Comparison of ENCODE assay signal across 22 cellular contexts in the genomic region with DNA sequence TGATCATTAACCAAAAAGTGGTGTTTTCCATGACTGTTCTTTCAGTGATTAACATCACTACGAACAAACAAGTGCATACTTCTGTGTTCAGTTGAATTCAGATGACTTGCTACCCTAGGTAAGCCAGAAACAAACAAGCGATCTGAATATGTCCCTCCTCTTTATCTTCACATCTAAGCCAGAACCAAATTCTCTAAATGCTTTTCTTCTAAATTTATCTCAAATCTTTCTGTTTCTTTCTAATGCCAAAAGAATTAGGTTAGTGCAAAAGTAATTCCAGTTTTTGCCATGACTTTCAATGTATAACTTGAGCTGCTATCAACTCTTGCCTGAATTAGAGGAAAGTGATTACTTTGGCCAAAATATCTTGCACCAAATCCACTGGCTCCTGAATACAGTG.
DNase-seq lines count a peak whose midpoint lies in the region; TF ChIP-seq lines count a peak whose summit lies in the region.
"Had no signal": no experiment of that assay in that cellular context is flagged by ENCODE, and none has a peak within 500 bp of the region (broad histone marks: within the 10 kb centered on the region; RNA-seq: fewer than 3 reads in every experiment).

No MANE protein-coding gene starts in this region.

- H3K14ac ChIP-seq in trophoblast cell (ENCODE audit: low read length), result no peak overlapping the region

- peaks cover 16% of the 10 kb centered on the region for H3K4me1 ChIP-seq in Loucy (ENCODE audit: insufficient read depth, low read length, poor library complexity, severe bottlenecking)
- H3K4me1 ChIP-seq in hepatocyte (ENCODE audit: insufficient read depth), result no peaks in the 10 kb centered on the region
- peaks cover 2 to 6% of the 10 kb centered on the region in 2 experiments for H3K4me1 ChIP-seq in trophoblast cell (ENCODE audit: control insufficient read depth in 1 of 2, insufficient read depth in 2 of 2, low read length in 2 of 2)
- H3K4me1 ChIP-seq: BLaER1 had no signal

- no peak overlapping the region for H3K4me2 ChIP-seq in Loucy (ENCODE audit: low read depth, low read length, poor library complexity, severe bottlenecking)
- H3K4me2 ChIP-seq in hepatocyte, result peak overlapping the region; percentile 61
- no peak overlapping the region for H3K4me2 ChIP-seq in trophoblast cell (ENCODE audit: low read length)
- H3K4me2 ChIP-seq: BLaER1 had no signal

- TF ChIP-seq CTCF in Loucy (conservative IDR thresholded peaks at IDR 0.05; ENCODE audit: low read length), result no peak
- no peak for TF ChIP-seq CTCF in hepatocyte (IDR thresholded peaks at IDR 0.05; ENCODE audit: poor library complexity)

- peaks cover 3% of the 10 kb centered on the region for H3K79me1 ChIP-seq in trophoblast cell (ENCODE audit: low read length)

- no peak overlapping the region for H4K12ac ChIP-seq in trophoblast cell (ENCODE audit: low read depth, low read length)

- no peak overlapping the region for H4K8ac ChIP-seq in trophoblast cell (ENCODE audit: low read depth, low read length)

- H3K9ac ChIP-seq in Loucy (ENCODE audit: low read depth, low read length, poor library complexity, severe bottlenecking), result no peak overlapping the region
- H3K9ac ChIP-seq in trophoblast cell (ENCODE audit: low read length), result no peak overlapping the region
- H3K9ac ChIP-seq: BLaER1 had no signal

- no peaks in the 10 kb centered on the region for H4K20me1 ChIP-seq in Loucy (ENCODE audit: insufficient read depth, low read length, poor library complexity, severe bottlenecking)
- H4K20me1 ChIP-seq in hepatocyte (ENCODE audit: insufficient read depth, poor library complexity, severe bottlenecking), result no peaks in the 10 kb centered on the region
- H4K20me1 ChIP-seq: BLaER1 had no signal

- no peak overlapping the region for H4K91ac ChIP-seq in trophoblast cell (ENCODE audit: low read depth, low read length)

- no peaks in the 10 kb centered on the region for H3K79me2 ChIP-seq in Loucy (ENCODE audit: insufficient read depth, low read length)
- H3K79me2 ChIP-seq in hepatocyte, result no peaks in the 10 kb centered on the region
- no peaks in the 10 kb centered on the region for H3K79me2 ChIP-seq in trophoblast cell (ENCODE audit: control insufficient read depth, insufficient read depth, low read length, poor library complexity)

- H3K4me3 ChIP-seq in Loucy (ENCODE audit: low read length, poor library complexity, severe bottlenecking) (no peak overlapping the region), hepatocyte (no peak overlapping the region), trophoblast cell (ENCODE audit: low read depth, low read length) (no peak overlapping the region)
- H3K4me3 ChIP-seq: BLaER1, GM12878 had no signal

- no peak for DNase-seq in hepatocyte (ENCODE audit: low spot score)
- peak in 1 of 2 donors; percentile 52 for DNase-seq in trophoblast cell
- DNase-seq in NCI-H2107 (lab: John Stamatoyannopoulos, UW), result no peak
- no peak for DNase-seq in GM19240 (ENCODE audit: insufficient read length, low spot score)
- DNase-seq: 8988T; ACHN; BE2C; C1 segment of cervical spinal cord; CD4-positive, alpha-beta memory T cell; CD4-positive, CD25-positive, alpha-beta regulatory T cell; CD8-positive, alpha-beta memory T cell; COR-L47; DMS 273 treated with DMSO at 0.1 percent for 48 hours; DMS153; DMS53; DMS79; DND-41; EL; GDM1 had no signal

- H3K9me3 ChIP-seq in Loucy (ENCODE audit: insufficient read depth, low read depth, low read length), result no peaks in the 10 kb centered on the region
- H3K9me3 ChIP-seq in hepatocyte (ENCODE audit: low read depth), result no peaks in the 10 kb centered on the region
- H3K9me3 ChIP-seq in trophoblast cell (ENCODE audit: insufficient read depth, low read depth, low read length), result no peaks in the 10 kb centered on the region
- H3K9me3 ChIP-seq: BE2C, BLaER1 had no signal

- H3F3A ChIP-seq in Loucy (ENCODE audit: low read depth), result no peaks in the 10 kb centered on the region

- 81% methylated on average over 2 of the region's 2 CpGs for WGBS in hepatocyte (ENCODE audit: low lambda C conversion rate, missing lambda C conversion rate)
- no CpG with 5 or more reads among the region's 2 CpGs for WGBS in trophoblast cell (ENCODE audit: extremely low coverage, insufficient coverage, insufficient read length)

- no peak overlapping the region for H3K18ac ChIP-seq in trophoblast cell (ENCODE audit: low read length)

- no peak overlapping the region for H2BK12ac ChIP-seq in trophoblast cell (ENCODE audit: low read length)

- no peak overlapping the region for H3K23ac ChIP-seq in trophoblast cell (ENCODE audit: low read length)

- peak overlapping the region; percentile 18 for H3K27ac ChIP-seq in hepatocyte
- no peak overlapping the region for H3K27ac ChIP-seq in trophoblast cell (ENCODE audit: low read depth, low read length)
- H3K27ac ChIP-seq: BLaER1 had no signal

- no peak overlapping the region for H3K4ac ChIP-seq in trophoblast cell (ENCODE audit: low read depth, low read length)

- H3K36me3 ChIP-seq in Loucy (ENCODE audit: insufficient read depth, low read length), result no peaks in the 10 kb centered on the region
- no peaks in the 10 kb centered on the region for H3K36me3 ChIP-seq in hepatocyte (replicated peaks; ENCODE audit: insufficient read depth, low read depth)
- H3K36me3 ChIP-seq in trophoblast cell (ENCODE audit: control insufficient read depth in 1 of 2, insufficient read depth in 2 of 2, low read length in 2 of 2), result no peaks in the 10 kb centered on the region
- H3K36me3 ChIP-seq: BE2C, BLaER1 had no signal

- H3K9me2 ChIP-seq in Loucy (replicated peaks; ENCODE audit: low read depth, low read length), result no peaks in the 10 kb centered on the region
- no peaks in the 10 kb centered on the region for H3K9me2 ChIP-seq in hepatocyte (replicated peaks; ENCODE audit: insufficient read depth)

- H2AFZ ChIP-seq in Loucy (ENCODE audit: low read length) (0 out of 2 replicates have a peak overlapping the region, but pooled peaks have one; percentile 50), hepatocyte (no peak overlapping the region), trophoblast cell (ENCODE audit: insufficient read depth, low read length, poor library complexity) (no peak overlapping the region)

- no peaks in the 10 kb centered on the region for H3K27me3 ChIP-seq in Loucy (ENCODE audit: insufficient read depth, low read length, poor library complexity, severe bottlenecking)
- H3K27me3 ChIP-seq in hepatocyte, result no peaks in the 10 kb centered on the region
- no peaks in the 10 kb centered on the region for H3K27me3 ChIP-seq in trophoblast cell (ENCODE audit: insufficient read depth, low read length)
- H3K27me3 ChIP-seq: BE2C, BLaER1 had no signal

- H2AK5ac ChIP-seq in trophoblast cell (ENCODE audit: low read length), result no peak overlapping the region

- H2BK5ac ChIP-seq in trophoblast cell (ENCODE audit: low read depth, low read length, poor library complexity), result no peak overlapping the region

- peak overlapping the region; percentile 33 for H2BK120ac ChIP-seq in trophoblast cell (ENCODE audit: insufficient read depth, low read length, poor library complexity)
